8 cellular contexts compared by ENCODE assay signal in the genomic region with DNA sequence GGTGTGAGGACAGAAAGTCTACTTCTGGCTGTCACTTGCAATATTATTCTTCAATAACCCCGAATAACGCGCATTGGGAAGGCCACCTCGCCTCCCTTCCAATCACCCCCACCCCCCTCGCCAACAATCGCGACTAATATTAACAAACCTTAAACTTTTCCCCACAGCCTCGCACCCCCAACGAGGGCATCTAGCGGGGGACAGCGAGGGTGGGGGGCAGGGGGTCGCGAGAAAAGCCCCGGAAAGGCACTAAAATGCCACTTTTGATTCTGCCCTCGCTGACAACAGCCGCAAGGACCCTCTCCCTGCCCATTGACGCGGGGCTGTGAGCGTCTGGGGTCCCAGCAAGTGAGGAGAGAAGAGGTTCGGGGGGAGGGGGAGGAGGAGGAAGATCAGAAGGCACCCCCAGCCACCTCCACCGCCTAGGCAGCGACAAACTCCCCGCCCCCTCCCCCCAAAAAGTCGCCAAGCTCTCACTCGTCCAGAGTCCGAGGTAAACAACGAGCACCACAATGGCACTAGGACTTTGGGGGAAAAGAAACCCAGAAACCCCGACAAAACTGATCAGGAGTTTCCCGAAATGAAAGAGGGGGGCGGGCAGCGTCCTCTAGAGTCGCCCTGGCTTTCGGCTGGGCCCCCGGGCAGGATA. TPM values are rescaled to one million over a fixed set of nuclear protein-coding genes. Genes with fewer than 3 reads are reported as not detected.
A peak's percentile ranks its signal among the peaks of the same experiment; 100 is the strongest.
DNase-seq lines count a peak whose midpoint lies in the region; ATAC-seq and TF ChIP-seq lines count a peak whose summit lies in the region.

No MANE protein-coding gene starts in this region.

- DNase-seq in ecto neural progenitor cell (ENCODE audit: low spot score), result peak; percentile 73
- peak in 2 of 3 donors; percentile 46 to 56 for DNase-seq in mucosa of descending colon
- no peak for DNase-seq in A172 (ENCODE audit: low spot score)
- no peak for DNase-seq in NCI-H526 treated with DMSO at 0.1 percent for 48 hours (lab: John Stamatoyannopoulos, UW)
- DNase-seq in NCI-H1436 treated with DMSO at 0.1 percent for 48 hours (lab: John Stamatoyannopoulos, UW), result no peak
- DNase-seq in activated gamma-delta T cell treated with Interleukin-2 at 50 U/mL for 16 hours, result no peak

- peaks cover 6% of the 10 kb centered on the region; the same call in 1 of the 2 replicates for H3K79me2 ChIP-seq in OCI-LY3 (ENCODE audit: low read length)

- peak overlapping the region; percentile 49 for H3K27ac ChIP-seq in OCI-LY3 (ENCODE audit: low read length)

- H3K4me1 ChIP-seq in OCI-LY3 (ENCODE audit: low read length) (peaks cover 16% of the 10 kb centered on the region), mucosa of descending colon (ENCODE audit: low read depth) (peaks cover 17% of the 10 kb centered on the region)

- TF ChIP-seq CTCF in OCI-LY3 (IDR thresholded peaks at IDR 0.05; ENCODE audit: low read depth, low read length) (0 out of 2 replicates have a peak, but pooled peaks have one; percentile 20), mucosa of descending colon (IDR thresholded peaks at IDR 0.05) (no peak)

- H3K36me3 ChIP-seq in OCI-LY3 (replicated peaks; ENCODE audit: low read depth, low read length) (peaks cover 8% of the 10 kb centered on the region), mucosa of descending colon (ENCODE audit: low read depth) (no peaks in the 10 kb centered on the region)

- peak overlapping the region; percentile 95 for H3K9ac ChIP-seq in OCI-LY3 (ENCODE audit: low read length)

- peak; percentile 10 for ATAC-seq in GM19395 (IDR thresholded peaks at IDR 0.05; ENCODE audit: unreplicated experiment)
- ATAC-seq in mucosa of descending colon, result peak; percentile 12

- H3K4me2 ChIP-seq in OCI-LY3 (ENCODE audit: low read length), result peak overlapping the region; percentile 97

- H3K27me3 ChIP-seq in OCI-LY3 (ENCODE audit: low read depth, low read length), result peaks cover 21% of the 10 kb centered on the region

- no peaks in the 10 kb centered on the region for H4K20me1 ChIP-seq in OCI-LY3 (ENCODE audit: insufficient read depth, low read length)

- intact Hi-C loops in mucosa of descending colon (cut with DNase I, micrococcal nuclease), result no loop called here

- H2AFZ ChIP-seq in OCI-LY3 (ENCODE audit: low read depth, low read length), result peak overlapping the region; percentile 95

- peak overlapping the region; percentile 98 for H3K4me3 ChIP-seq in OCI-LY3 (ENCODE audit: low read length)
- peak overlapping the region; percentile 73 for H3K4me3 ChIP-seq in mucosa of descending colon

- H3K9me3 ChIP-seq in OCI-LY3 (ENCODE audit: insufficient read depth, low read length) (no peaks in the 10 kb centered on the region), mucosa of descending colon (no peaks in the 10 kb centered on the region)

RNA-seq across cellular contexts. Expression of a gene that starts 0.8 kb away (rescaled TPM):
- 10 to 100 TPM; 31.2 to 87.9 (median 49.7) TPM for total RNA-seq in mucosa of descending colon
- 3.7 and 6.3 TPM in 2 replicates for total RNA-seq in A172 (2014; rRNA removed; shearing (Covaris generic))

Comparison
In these comparisons a context has a peak if more than half of its experiments do, and no peak if none do; other contexts are left out.
1. DNase-seq: peak in ecto neural progenitor cell (single experiment) and mucosa of descending colon (2 of 3); none in A172 (single experiment), NCI-H526 treated with DMSO at 0.1 percent for 48 hours (single experiment), NCI-H1436 treated with DMSO at 0.1 percent for 48 hours (single experiment) and activated gamma-delta T cell treated with Interleukin-2 at 50 U/mL for 16 hours (single experiment).